In genomic region chr6:20031342-20031741, GRCh38 we compare ENCODE assay signal across 7 cellular contexts.
"Had no signal": no experiment of that assay in that cellular context is flagged by ENCODE, and none has a peak within 500 bp of the region (broad histone marks: within the 10 kb centered on the region; RNA-seq: fewer than 3 reads in every experiment).

No MANE protein-coding gene starts in this region.

- H3K9ac ChIP-seq: KMS-11 had no signal

- ATAC-seq: HepG2 had no signal

- H3K4me2 ChIP-seq: KMS-11 had no signal

- H3K27ac ChIP-seq: HL-60, KMS-11 had no signal

- FAIRE-seq: HepG2, HTR-8/SVneo had no signal

- DNase-seq: IMR-90, Karpas-422, KG1 had no signal
